ENCODE assay signal across 8 cellular contexts in the genomic region with DNA sequence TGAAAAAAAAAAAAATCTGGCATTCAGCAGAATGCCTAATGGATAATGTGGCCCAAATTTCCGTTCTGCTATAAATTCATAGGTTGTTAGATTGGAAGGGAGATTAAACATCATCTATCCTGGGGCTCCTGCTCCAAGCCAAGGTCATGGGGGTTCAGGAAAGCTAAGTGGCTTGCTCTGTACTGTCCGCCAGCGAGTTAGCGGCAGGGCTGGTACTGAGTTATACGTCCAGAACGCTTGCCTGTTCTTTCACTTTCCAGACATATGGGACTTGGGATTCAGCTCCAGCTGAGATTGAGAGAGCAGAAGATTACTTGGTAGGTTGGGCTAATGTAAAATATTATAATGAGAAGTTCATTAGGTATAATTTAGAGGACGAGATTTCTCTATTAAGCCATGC. TPM values are rescaled to one million over a fixed set of nuclear protein-coding genes. Genes with fewer than 3 reads are reported as not detected.
DNase-seq lines count a peak whose midpoint lies in the region; ATAC-seq and TF ChIP-seq lines count a peak whose summit lies in the region.

No MANE protein-coding gene starts in this region.

- peaks cover 70% of the 10 kb centered on the region for H3K79me2 ChIP-seq in DND-41 (ENCODE audit: insufficient read depth, low read length)
- H3K79me2 ChIP-seq in osteoblast (ENCODE audit: insufficient read depth, low read length), result peaks cover 75% of the 10 kb centered on the region

- H3K9ac ChIP-seq in DND-41 (ENCODE audit: low read depth, low read length), result peak overlapping the region; percentile 83

- TF ChIP-seq CTCF in DND-41 (IDR thresholded peaks at IDR 0.05; ENCODE audit: borderline replicate concordance, extremely low read depth, low read length, poor library complexity, severe bottlenecking) (no peak), WERI-Rb-1 (IDR thresholded peaks at IDR 0.05; ENCODE audit: low read depth, low read length) (no peak), osteoblast (IDR thresholded peaks at IDR 0.05; ENCODE audit: extremely low read depth, low read depth, low read length) (no peak), omental fat pad (IDR thresholded peaks at IDR 0.05) (no peak)

- H3K36me3 ChIP-seq in DND-41 (ENCODE audit: insufficient read depth, low read length), result peaks cover 30% of the 10 kb centered on the region; the same call in 1 of the 2 replicates
- H3K36me3 ChIP-seq in WERI-Rb-1, result peaks cover 39% of the 10 kb centered on the region
- H3K36me3 ChIP-seq in osteoblast (ENCODE audit: insufficient read depth, low read length), result peaks cover 16% of the 10 kb centered on the region

- peaks cover 37% of the 10 kb centered on the region for H3K4me1 ChIP-seq in DND-41 (ENCODE audit: insufficient read depth, low read length)
- peaks cover 15% of the 10 kb centered on the region for H3K4me1 ChIP-seq in osteoblast (ENCODE audit: insufficient read depth, low read length)

- DNase-seq in DND-41 (peak; percentile 18), HuH-7.5 (ENCODE audit: low spot score) (peak; percentile 34), WERI-Rb-1 (peak; percentile 45), foreskin melanocyte (peak; percentile 24), osteoblast (ENCODE audit: insufficient read length, low spot score, missing footprints) (peak; percentile 67), omental fat pad (ENCODE audit: low spot score) (no peak), GF-D8 (lab: John Stamatoyannopoulos, UW) (no peak)

- no peaks in the 10 kb centered on the region for H3K9me3 ChIP-seq in DND-41 (ENCODE audit: insufficient read depth, low read length, severe bottlenecking)
- H3K9me3 ChIP-seq in WERI-Rb-1 (ENCODE audit: severe bottlenecking), result no peaks in the 10 kb centered on the region
- no peaks in the 10 kb centered on the region for H3K9me3 ChIP-seq in osteoblast (ENCODE audit: low read depth, low read length)

- H3K27me3 ChIP-seq in DND-41 (ENCODE audit: insufficient read depth, low read length, poor library complexity) (no peaks in the 10 kb centered on the region), WERI-Rb-1 (ENCODE audit: insufficient read depth, low read depth, severe bottlenecking) (no peaks in the 10 kb centered on the region), osteoblast (ENCODE audit: insufficient read depth, low read length) (no peaks in the 10 kb centered on the region)

- H3K27ac ChIP-seq in DND-41 (ENCODE audit: low read length) (peak overlapping the region; percentile 84), WERI-Rb-1 (peak overlapping the region; percentile 94), osteoblast (ENCODE audit: low read depth, low read length) (peak overlapping the region; percentile 86)

- H3K4me2 ChIP-seq in DND-41 (ENCODE audit: insufficient read depth, low read length) (peak overlapping the region; percentile 71), osteoblast (ENCODE audit: insufficient read depth, low read length) (peak overlapping the region; percentile 83)

- peak overlapping the region; percentile 70 to 95 for H3K4me3 ChIP-seq in DND-41 (ENCODE audit: low read depth in 1 of 2, low read length in 2 of 2)
- H3K4me3 ChIP-seq in WERI-Rb-1 (ENCODE audit: low read depth, low read length), result peak overlapping the region; percentile 79
- H3K4me3 ChIP-seq in osteoblast (ENCODE audit: insufficient read depth, low read length), result peak overlapping the region; percentile 81

- ATAC-seq in DND-41 (ENCODE audit: insufficient read depth, low read depth), result no peak
- ATAC-seq in GM19463 (IDR thresholded peaks at IDR 0.05; ENCODE audit: unreplicated experiment), result no peak
- no peak for ATAC-seq in omental fat pad (ENCODE audit: low FRiP score)

- H2AFZ ChIP-seq in DND-41 (ENCODE audit: low read depth, low read length) (peak overlapping the region; percentile 99; the same call in 1 of the 2 replicates), osteoblast (ENCODE audit: low read length) (peak overlapping the region; percentile 94)

- H4K20me1 ChIP-seq in DND-41 (ENCODE audit: insufficient read depth, low read length) (peaks cover 23% of the 10 kb centered on the region; the same call in 1 of the 2 replicates), osteoblast (ENCODE audit: insufficient read depth, low read length) (peaks cover 3% of the 10 kb centered on the region)

RNA-seq across cellular contexts. Expression of a gene that starts 0.9 kb away (rescaled TPM):
- total RNA-seq in osteoblast, result 35.1 and 39.1 TPM in 2 replicates
- 10 to 100 TPM; 28.2 to 44.7 (median 40.2) TPM for total RNA-seq in omental fat pad

RNA-seq across cellular contexts. Expression of a gene that starts 18.6 kb away (rescaled TPM):
- total RNA-seq in osteoblast (not detected in 2 replicates), omental fat pad (not detected)

RNA-seq across cellular contexts. Expression of a gene that starts 26.7 kb away (rescaled TPM):
- total RNA-seq in osteoblast (under 0.01 and 0.29 TPM in 2 replicates), omental fat pad (under 1 TPM in 1 of 4 donors, not detected in 3; 0.63 TPM)

RNA-seq across cellular contexts. Expression of a gene that starts 44.1 kb away (rescaled TPM):
- total RNA-seq in osteoblast (0.36 and 0.59 TPM in 2 replicates), omental fat pad (1 to 10 TPM in 1 of 4 donors, under 1 TPM in 2, not detected in 1; 0.47 to 2.0 (median 0.84) TPM)

Comparison
In these comparisons a context has a peak if more than half of its experiments do, and no peak if none do; other contexts are left out.
1. DNase-seq: peak in DND-41 (single experiment), HuH-7.5 (single experiment), WERI-Rb-1 (single experiment), foreskin melanocyte (single experiment) and osteoblast (single experiment); none in omental fat pad (single experiment) and GF-D8 (single experiment).
2. Peak in every context shown above with its lines, with median percentiles within 50 percentile points of each other: H3K27ac ChIP-seq and H3K4me3 ChIP-seq.